ENCODE assay signal across 10 cellular contexts in genomic region chr14:37587881-37588666, GRCh38. TPM values are rescaled to one million over a fixed set of nuclear protein-coding genes. Genes with fewer than 3 reads are reported as not detected.
DNase-seq lines count a peak whose midpoint lies in the region; ATAC-seq and TF ChIP-seq lines count a peak whose summit lies in the region.
"Had no signal": no experiment of that assay in that cellular context is flagged by ENCODE, and none has a peak within 500 bp of the region (broad histone marks: within the 10 kb centered on the region; RNA-seq: fewer than 3 reads in every experiment).

No MANE protein-coding gene starts in this region.

- no peaks in the 10 kb centered on the region for H3K36me3 ChIP-seq in muscle layer of duodenum (ENCODE audit: control insufficient read depth in 1 of 2, insufficient read depth in 2 of 2, low read length in 2 of 2)
- H3K36me3 ChIP-seq in uterus, result no peaks in the 10 kb centered on the region

- peaks cover 60% of the 10 kb centered on the region for H3K27me3 Mint-ChIP-seq in T-helper 17 cell

- no peak overlapping the region for H3K4me3 Mint-ChIP-seq in T-helper 17 cell
- H3K4me3 Mint-ChIP-seq: activated CD8-positive, alpha-beta T cell treated with anti-CD3 and anti-CD28 coated beads, Interleukin-2, amount 10 ng/mL, durations not matched to agents 7 days and 5 days had no signal

- peak overlapping the region; percentile 69 for H3K4me3 ChIP-seq in LNCaP clone FGC (ENCODE audit: low read depth, low read length)
- peak overlapping the region in 1 of 2 donors; percentile 42 for H3K4me3 ChIP-seq in muscle layer of duodenum (ENCODE audit: low read depth in 1 of 2, low read length in 2 of 2)
- no peak overlapping the region for H3K4me3 ChIP-seq in uterus

- TF ChIP-seq POLR2A in uterus (IDR thresholded peaks at IDR 0.05), result no peak

- H3K36me3 Mint-ChIP-seq in T-helper 17 cell (ENCODE audit: low read depth), result peaks cover 2% of the 10 kb centered on the region

- H3K27me3 ChIP-seq in muscle layer of duodenum (ENCODE audit: low read depth, low read length), result peaks cover 77% of the 10 kb centered on the region
- H3K27me3 ChIP-seq in uterus, result peaks cover 38 to 96% of the 10 kb centered on the region in 2 donors

- H3K4me1 Mint-ChIP-seq in T-helper 17 cell, result no peaks in the 10 kb centered on the region

- H3K27ac ChIP-seq in muscle layer of duodenum (ENCODE audit: low read length) (peak overlapping the region; percentile 70), uterus (no peak overlapping the region)

- H3K27ac Mint-ChIP-seq in T-helper 17 cell, result no peak overlapping the region
- H3K27ac Mint-ChIP-seq: activated CD8-positive, alpha-beta T cell treated with anti-CD3 and anti-CD28 coated beads, Interleukin-2, amount 10 ng/mL, durations not matched to agents 7 days and 5 days had no signal

- ATAC-seq in T-helper 17 cell, result no peak
- ATAC-seq: activated CD8-positive, alpha-beta T cell treated with anti-CD3 and anti-CD28 coated beads, Interleukin-2, amount 10 ng/mL, durations not matched to agents 7 days and 5 days had no signal

- H3K4me1 ChIP-seq in muscle layer of duodenum (ENCODE audit: control insufficient read depth in 1 of 2, insufficient read depth in 2 of 2, low read length in 2 of 2) (peaks cover 0 to 36% of the 10 kb centered on the region in 2 donors), uterus (peaks cover 0 to 7% of the 10 kb centered on the region in 2 donors)

- H3K9me3 ChIP-seq in muscle layer of duodenum (ENCODE audit: control insufficient read depth in 1 of 2, low read length in 2 of 2), result peaks cover 3 to 6% of the 10 kb centered on the region in 2 donors
- H3K9me3 ChIP-seq in uterus, result no peaks in the 10 kb centered on the region
- no peaks in the 10 kb centered on the region for H3K9me3 ChIP-seq in T-helper 17 cell (ENCODE audit: control insufficient read depth, low read length, poor library complexity, severe bottlenecking)

- TF ChIP-seq CTCF in LNCaP clone FGC (IDR thresholded peaks at IDR 0.05; ENCODE audit: control insufficient read depth, extremely low read depth, insufficient read depth) (no peak), uterus (IDR thresholded peaks at IDR 0.05) (no peak)

- DNase-seq in COR-L47 (lab: John Stamatoyannopoulos, UW) (peak; percentile 56), LNCaP clone FGC (ENCODE audit: low read depth) (no peak), dermis blood vessel endothelial cell (peak; percentile 37), AML-193 (lab: John Stamatoyannopoulos, UW) (no peak), iPS-NIHi11 (ENCODE audit: low spot score) (no peak), uterus (no peak), T-helper 17 cell (no peak)
- DNase-seq: activated CD8-positive, alpha-beta T cell treated with anti-CD3 and anti-CD28 coated beads, Interleukin-2, amount 10 ng/mL, durations not matched to agents 7 days and 5 days; central memory CD4-positive, alpha-beta T cell had no signal

- intact Hi-C loops in uterus (cut with DNase I; ENCODE audit: low total_unique reads), result no loop called here

RNA-seq across cellular contexts. Expression of gene FOXA1, which starts 7.0 kb away (rescaled TPM):
- total RNA-seq in dermis blood vessel endothelial cell (not detected in 2 replicates), uterus (not detected), T-helper 17 cell (not detected)
- total RNA-seq: activated CD8-positive, alpha-beta T cell treated with anti-CD3 and anti-CD28 coated beads, Interleukin-2, amount 10 ng/mL, durations not matched to agents 7 days and 5 days had no signal

RNA-seq across cellular contexts. Expression of gene TTC6, which starts 7.4 kb away (rescaled TPM):
- total RNA-seq in dermis blood vessel endothelial cell (not detected in 2 replicates), uterus (under 1 TPM in 1 of 4 donors, not detected in 3; 0.07 TPM), T-helper 17 cell (not detected)
- total RNA-seq: activated CD8-positive, alpha-beta T cell treated with anti-CD3 and anti-CD28 coated beads, Interleukin-2, amount 10 ng/mL, durations not matched to agents 7 days and 5 days had no signal

Comparison
In these comparisons a context has a peak if more than half of its experiments do, and no peak if none do; other contexts are left out.
1. DNase-seq: peak in COR-L47 (single experiment) and dermis blood vessel endothelial cell (single experiment); none in LNCaP clone FGC (single experiment), AML-193 (0 of 2), iPS-NIHi11 (single experiment), uterus (0 of 2) and T-helper 17 cell (0 of 3).